Comparison of ENCODE assay signal across 1 cellular context in genomic region chr13:102814025-102814607, GRCh38.
TF ChIP-seq lines count a peak whose summit lies in the region.

No MANE protein-coding gene starts in this region.

TF ChIP-seq in H1, 55 proteins besides CTCF, POLR2A, EP300 and RAD21:
- TF ChIP-seq, protein P1, sequence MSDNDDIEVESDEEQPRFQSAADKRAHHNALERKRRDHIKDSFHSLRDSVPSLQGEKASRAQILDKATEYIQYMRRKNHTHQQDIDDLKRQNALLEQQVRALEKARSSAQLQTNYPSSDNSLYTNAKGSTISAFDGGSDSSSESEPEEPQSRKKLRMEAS (IDR thresholded peaks at IDR 0.05): no peak
